ENCODE assay signal across 12 cellular contexts in the genomic region with DNA sequence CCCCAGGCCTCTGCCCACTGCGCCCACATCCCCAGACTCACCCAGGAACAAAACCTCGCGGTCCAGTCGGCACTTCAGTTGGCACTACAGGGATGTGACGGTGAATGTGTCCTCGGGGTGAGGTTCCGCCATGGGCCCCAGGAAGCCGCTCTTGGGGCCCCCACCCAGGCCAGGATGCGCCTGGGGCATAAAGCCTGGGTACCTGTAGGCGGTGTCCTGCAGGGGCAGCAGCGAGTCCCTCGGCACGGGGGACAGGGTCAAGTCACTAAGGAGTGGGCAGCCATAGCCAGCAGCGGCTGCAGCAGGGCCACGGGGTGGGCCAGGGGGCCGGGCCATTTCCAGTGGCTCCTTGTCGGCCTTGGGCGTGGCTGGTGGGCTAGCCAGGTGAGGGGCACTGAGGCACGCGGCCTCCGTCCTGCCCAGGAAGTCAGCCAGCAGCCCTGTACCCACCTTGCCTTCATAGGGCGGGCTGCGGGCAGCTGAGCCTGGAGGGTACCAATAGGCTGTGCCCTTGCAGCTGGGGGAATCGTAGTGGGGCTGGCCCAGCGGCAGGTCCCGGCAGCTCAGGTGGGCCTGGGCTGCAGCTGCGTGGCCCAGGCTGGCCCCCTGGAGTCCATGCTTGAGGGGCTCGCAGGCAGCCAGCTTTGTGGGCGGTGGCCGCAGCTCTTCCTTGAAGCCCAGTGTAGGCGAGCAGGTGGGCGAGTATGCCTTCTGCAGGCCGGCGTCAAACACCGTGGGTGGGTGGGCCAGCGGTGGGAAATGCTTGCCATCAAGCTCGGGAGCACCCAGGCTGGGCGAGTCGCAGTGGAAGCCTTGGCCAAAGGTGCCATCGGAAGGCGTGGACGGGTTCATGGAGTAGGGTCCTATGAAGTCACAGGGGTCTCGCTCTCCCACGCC. TPM values are rescaled to one million over a fixed set of nuclear protein-coding genes. Genes with fewer than 3 reads are reported as not detected.
A peak's percentile ranks its signal among the peaks of the same experiment; 100 is the strongest.
DNase-seq lines count a peak whose midpoint lies in the region; ATAC-seq and TF ChIP-seq lines count a peak whose summit lies in the region.
"Had no signal": no experiment of that assay in that cellular context is flagged by ENCODE, and none has a peak within 500 bp of the region (broad histone marks: within the 10 kb centered on the region; RNA-seq: fewer than 3 reads in every experiment).

No MANE protein-coding gene starts in this region.

- intact Hi-C loops in Calu3 (cut with micrococcal nuclease; ENCODE audit: unreplicated experiment) = no loop called here

- CTCF ChIA-PET in Calu3 (lab: Charles Lee) = interaction anchor here (0.5 kb wide), 1 partner anchor 150 kb away, joined by 3 read pairs; no protein-coding TSS in a partner anchor

- no peak for TF ChIP-seq POLR2A in NB4 (IDR thresholded peaks at IDR 0.05; ENCODE audit: extremely low read depth, insufficient read length)

- no TSS peak for BruUV-seq in Calu3 (replicated peaks; lab: Mats Ljungman, UMichigan)

- TF ChIP-seq CTCF in Calu3 (IDR thresholded peaks at IDR 0.05; ENCODE audit: unreplicated experiment) = no peak
- peak; percentile 6 for TF ChIP-seq CTCF in NB4 (IDR thresholded peaks at IDR 0.05; ENCODE audit: low read depth, low read length)
- TF ChIP-seq CTCF in epithelial cell of proximal tubule (conservative IDR thresholded peaks at IDR 0.05; ENCODE audit: low read depth, low read length) = peak; percentile 32
- no peak for TF ChIP-seq CTCF in progenitor cell of endocrine pancreas (IDR thresholded peaks at IDR 0.05; ENCODE audit: unreplicated experiment)

- H3K4me3 ChIP-seq in NB4 (ENCODE audit: low read depth, low read length) (no peak overlapping the region), epithelial cell of proximal tubule (ENCODE audit: low read depth, low read length) (no peak overlapping the region)

- peak overlapping the region; percentile 30 for H3K27ac Mint-ChIP-seq in Calu3 (ENCODE audit: unreplicated experiment)
- peak overlapping the region; percentile 4 for H3K27ac Mint-ChIP-seq in progenitor cell of endocrine pancreas

- H3K4me3 Mint-ChIP-seq in Calu3 (ENCODE audit: low read depth, unreplicated experiment) = no peak overlapping the region
- H3K4me3 Mint-ChIP-seq in progenitor cell of endocrine pancreas (ENCODE audit: low read depth) = no peak overlapping the region

- H3K27me3 Mint-ChIP-seq in Calu3 (ENCODE audit: unreplicated experiment) = no peaks in the 10 kb centered on the region
- no peaks in the 10 kb centered on the region for H3K27me3 Mint-ChIP-seq in progenitor cell of endocrine pancreas

- H3K4me1 Mint-ChIP-seq in Calu3 (ENCODE audit: low read depth, unreplicated experiment) (peaks cover 23% of the 10 kb centered on the region), progenitor cell of endocrine pancreas (ENCODE audit: low read depth) (peaks cover 6% of the 10 kb centered on the region)

- DNase-seq in Calu3 (no peak), NB4 (ENCODE audit: low read depth) (no peak), epithelial cell of proximal tubule (ENCODE audit: low read depth) (no peak), progenitor cell of endocrine pancreas (ENCODE audit: low spot score, unreplicated experiment) (no peak), H4 (ENCODE audit: low spot score) (no peak), DMS 273 treated with DMSO at 0.1 percent for 48 hours (lab: John Stamatoyannopoulos, UW) (no peak)
- DNase-seq: activated gamma-delta T cell treated with Interleukin-2 at 50 U/mL for 16 hours, AML-193, foreskin melanocyte, left colon had no signal

- ATAC-seq in GM18520 (IDR thresholded peaks at IDR 0.05; ENCODE audit: unreplicated experiment) = no peak
- ATAC-seq in GM18907 (IDR thresholded peaks at IDR 0.05; ENCODE audit: unreplicated experiment) = no peak
- ATAC-seq: left colon had no signal

- H3K36me3 Mint-ChIP-seq in Calu3 (ENCODE audit: insufficient read depth, unreplicated experiment) (peaks cover 27% of the 10 kb centered on the region), progenitor cell of endocrine pancreas (ENCODE audit: insufficient read depth) (peaks cover 6% of the 10 kb centered on the region)

- no peaks in the 10 kb centered on the region for H3K9me3 Mint-ChIP-seq in Calu3 (ENCODE audit: low read depth, unreplicated experiment)
- no peaks in the 10 kb centered on the region for H3K9me3 Mint-ChIP-seq in progenitor cell of endocrine pancreas (ENCODE audit: low read depth)

RNA-seq across cellular contexts. Expression of a gene that starts 56.5 kb away (rescaled TPM):
- 20.8 and 21.5 TPM in 2 replicates for total RNA-seq in Calu3 (2022)
- 7.2 and 10.8 TPM in 2 replicates for total RNA-seq in epithelial cell of proximal tubule
- total RNA-seq in progenitor cell of endocrine pancreas = 53.3 and 56.3 TPM in 2 replicates
- 2.0 and 3.6 TPM in 2 replicates for total RNA-seq in H4 (2014; rRNA removed; shearing (Covaris generic))

RNA-seq across cellular contexts. Expression of a gene that starts 57.5 kb away (rescaled TPM):
- total RNA-seq in Calu3 (2022) (79.5 and 84.2 TPM in 2 replicates), epithelial cell of proximal tubule (21.4 and 27.9 TPM in 2 replicates), progenitor cell of endocrine pancreas (74.6 and 76.9 TPM in 2 replicates)
- 7.9 and 9.5 TPM in 2 replicates for total RNA-seq in H4 (2014; rRNA removed; shearing (Covaris generic))

Comparison
In these comparisons a context has a peak if more than half of its experiments do, and no peak if none do; other contexts are left out.
1. CTCF ChIP-seq: peak in NB4 (single experiment) and epithelial cell of proximal tubule (single experiment); none in Calu3 (single experiment) and progenitor cell of endocrine pancreas (single experiment).